Comparison of ENCODE assay signal across 9 cellular contexts in the genomic region with DNA sequence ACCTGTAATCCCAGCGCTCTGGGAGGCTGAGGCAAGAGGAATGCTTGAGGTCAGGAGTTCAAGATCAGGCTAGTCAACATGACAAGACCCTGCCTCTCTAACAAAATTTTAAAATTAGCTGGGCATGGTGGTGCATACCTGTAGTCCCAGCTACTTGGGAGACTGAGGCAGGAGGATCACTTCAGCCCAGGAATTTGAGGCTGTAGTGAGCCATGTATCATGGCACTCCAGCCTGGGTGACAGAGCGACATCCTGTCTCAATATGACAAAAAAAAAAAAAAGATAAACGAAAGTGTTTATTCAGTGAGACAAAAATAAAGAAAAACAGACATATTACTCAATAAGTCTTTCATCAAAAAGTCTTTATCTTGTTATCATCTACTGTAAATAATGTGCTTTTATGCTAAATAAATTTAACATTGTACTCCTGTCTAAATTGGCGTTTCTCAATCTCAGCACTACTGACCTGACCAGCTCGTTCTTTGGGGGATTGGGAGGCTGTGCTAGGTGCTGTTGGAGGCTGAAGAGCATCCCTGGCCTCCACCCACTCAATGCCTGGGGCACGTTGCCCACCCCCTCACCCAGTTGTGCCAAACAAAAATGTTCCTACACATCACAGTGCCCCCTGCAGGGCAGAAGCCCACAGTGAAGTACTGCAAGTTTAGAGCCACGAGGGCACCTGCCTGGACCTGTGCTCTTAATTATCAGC. TPM values are rescaled to one million over a fixed set of nuclear protein-coding genes. Genes with fewer than 3 reads are reported as not detected.
DNase-seq lines count a peak whose midpoint lies in the region; ATAC-seq and TF ChIP-seq lines count a peak whose summit lies in the region.
"Had no signal": no experiment of that assay in that cellular context is flagged by ENCODE, and none has a peak within 500 bp of the region (broad histone marks: within the 10 kb centered on the region; RNA-seq: fewer than 3 reads in every experiment).

No MANE protein-coding gene starts in this region.

- no peak overlapping the region for H2AFZ ChIP-seq in MM.1S (ENCODE audit: low read length)

- H3K4me3 ChIP-seq in MM.1S (ENCODE audit: low read length): no peak overlapping the region
- no peak overlapping the region for H3K4me3 ChIP-seq in retinal pigment epithelial cell (ENCODE audit: low read length)

- H3K4me3 Mint-ChIP-seq in activated CD4-positive, alpha-beta T cell treated with anti-CD3 and anti-CD28 coated beads, Interleukin-2, amount 10 ng/mL, durations not matched to agents 7 days and 5 days: no peak overlapping the region
- H3K4me3 Mint-ChIP-seq: natural killer cell treated with Interleukin-12 subunit alpha and Interleukin-12 subunit beta and Interleukin-15 and Interleukin-18, amount 100 ng/mL, for 72 hours had no signal

- H3K9me2 ChIP-seq in MM.1S (replicated peaks; ENCODE audit: insufficient read depth, low read length): no peaks in the 10 kb centered on the region

- no peak overlapping the region for H3K9ac ChIP-seq in MM.1S (ENCODE audit: low read length)

- DNase-seq in activated CD4-positive, alpha-beta T cell treated with anti-CD3 and anti-CD28 coated beads, Interleukin-2, amount 10 ng/mL, durations not matched to agents 7 days and 5 days: peak; percentile 21
- DNase-seq in activated CD4-positive, alpha-beta T cell treated with anti-CD3 and anti-CD28 coated beads, Interleukin-2, amount 50 U/mL, for 4 hours: no peak
- DNase-seq in MM.1S: peak; percentile 30
- peak; percentile 3 for DNase-seq in cerebellar cortex (ENCODE audit: low spot score)
- no peak for DNase-seq in retinal pigment epithelial cell (ENCODE audit: low read depth)
- no peak for DNase-seq in NCI-H524 treated with DMSO at 0.1 percent for 48 hours (lab: John Stamatoyannopoulos, UW)

- H3K36me3 ChIP-seq in MM.1S (replicated peaks; ENCODE audit: insufficient read depth, low read length): peaks cover 25% of the 10 kb centered on the region

- TF ChIP-seq CTCF in MM.1S (IDR thresholded peaks at IDR 0.05; ENCODE audit: low read length) (peak; percentile 66), retinal pigment epithelial cell (conservative IDR thresholded peaks at IDR 0.05; ENCODE audit: low read depth, low read length) (peak; percentile 59)

- peaks cover 30% of the 10 kb centered on the region for H3K79me2 ChIP-seq in MM.1S (ENCODE audit: low read length)

- no peaks in the 10 kb centered on the region for H4K20me1 ChIP-seq in MM.1S (ENCODE audit: insufficient read depth, low read length)

- no peak overlapping the region for H3K27ac ChIP-seq in MM.1S (ENCODE audit: low read length)

- H3K27me3 ChIP-seq in MM.1S (replicated peaks; ENCODE audit: insufficient read depth, low read length): no peaks in the 10 kb centered on the region

- no peaks in the 10 kb centered on the region for H3K27me3 Mint-ChIP-seq in activated CD4-positive, alpha-beta T cell treated with anti-CD3 and anti-CD28 coated beads, Interleukin-2, amount 10 ng/mL, durations not matched to agents 7 days and 5 days
- H3K27me3 Mint-ChIP-seq: natural killer cell treated with Interleukin-12 subunit alpha and Interleukin-12 subunit beta and Interleukin-15 and Interleukin-18, amount 100 ng/mL, for 72 hours had no signal

- ATAC-seq in GM18861 (IDR thresholded peaks at IDR 0.05; ENCODE audit: unreplicated experiment) (no peak), HG03135 (IDR thresholded peaks at IDR 0.05; ENCODE audit: unreplicated experiment) (no peak)

- H3K27ac Mint-ChIP-seq in activated CD4-positive, alpha-beta T cell treated with anti-CD3 and anti-CD28 coated beads, Interleukin-2, amount 10 ng/mL, durations not matched to agents 7 days and 5 days: no peak overlapping the region
- H3K27ac Mint-ChIP-seq: natural killer cell treated with Interleukin-12 subunit alpha and Interleukin-12 subunit beta and Interleukin-15 and Interleukin-18, amount 100 ng/mL, for 72 hours had no signal

- POLR2A ChIA-PET in activated CD4-positive, alpha-beta T cell treated with anti-CD3 and anti-CD28 coated beads, Interleukin-2, amount 10 ng/mL, durations not matched to agents 7 days and 5 days (lab: Charles Lee): no interaction called here

- CTCF ChIA-PET in activated CD4-positive, alpha-beta T cell treated with anti-CD3 and anti-CD28 coated beads, Interleukin-2, amount 10 ng/mL, durations not matched to agents 7 days and 5 days (lab: Charles Lee): no interaction called here

- H3K4me1 Mint-ChIP-seq in activated CD4-positive, alpha-beta T cell treated with anti-CD3 and anti-CD28 coated beads, Interleukin-2, amount 10 ng/mL, durations not matched to agents 7 days and 5 days: peaks cover 9% of the 10 kb centered on the region

- peaks cover 70% of the 10 kb centered on the region for H3K36me3 Mint-ChIP-seq in activated CD4-positive, alpha-beta T cell treated with anti-CD3 and anti-CD28 coated beads, Interleukin-2, amount 10 ng/mL, durations not matched to agents 7 days and 5 days (ENCODE audit: low read depth)

- no peak overlapping the region for H3K4me2 ChIP-seq in MM.1S (ENCODE audit: low read depth, low read length)

- no peaks in the 10 kb centered on the region for H3K4me1 ChIP-seq in MM.1S (ENCODE audit: low read length)

- H3K9me3 ChIP-seq in MM.1S (replicated peaks; ENCODE audit: insufficient read depth, low read length): no peaks in the 10 kb centered on the region

- H3K9me3 Mint-ChIP-seq in activated CD4-positive, alpha-beta T cell treated with anti-CD3 and anti-CD28 coated beads, Interleukin-2, amount 10 ng/mL, durations not matched to agents 7 days and 5 days: no peaks in the 10 kb centered on the region
- H3K9me3 Mint-ChIP-seq: natural killer cell treated with Interleukin-12 subunit alpha and Interleukin-12 subunit beta and Interleukin-15 and Interleukin-18, amount 100 ng/mL, for 72 hours had no signal

- no peaks in the 10 kb centered on the region for H3F3A ChIP-seq in MM.1S (ENCODE audit: insufficient read depth, low read length)

RNA-seq across cellular contexts. Expression of a gene that starts 57.7 kb away (rescaled TPM):
- 100 to 1,000 TPM; 139 to 173 TPM for total RNA-seq in activated CD4-positive, alpha-beta T cell treated with anti-CD3 and anti-CD28 coated beads, Interleukin-2, amount 10 ng/mL, durations not matched to agents 7 days and 5 days

RNA-seq across cellular contexts. Expression of a gene that starts 59.3 kb away (rescaled TPM):
- 1 to 10 TPM; 2.6 to 2.7 TPM for total RNA-seq in activated CD4-positive, alpha-beta T cell treated with anti-CD3 and anti-CD28 coated beads, Interleukin-2, amount 10 ng/mL, durations not matched to agents 7 days and 5 days

Comparison
In these comparisons a context has a peak if more than half of its experiments do, and no peak if none do; other contexts are left out.
1. DNase-seq: peak in activated CD4-positive, alpha-beta T cell treated with anti-CD3 and anti-CD28 coated beads, Interleukin-2, amount 10 ng/mL, durations not matched to agents 7 days and 5 days (single experiment), MM.1S (single experiment) and cerebellar cortex (single experiment); none in activated CD4-positive, alpha-beta T cell treated with anti-CD3 and anti-CD28 coated beads, Interleukin-2, amount 50 U/mL, for 4 hours (0 of 2), retinal pigment epithelial cell (single experiment) and NCI-H524 treated with DMSO at 0.1 percent for 48 hours (single experiment).